In genomic region chr17:43345515-43345914, GRCh38 we compare ENCODE assay signal across 5 cellular contexts. TPM values are rescaled to one million over a fixed set of nuclear protein-coding genes. Genes with fewer than 3 reads are reported as not detected.
DNase-seq lines count a peak whose midpoint lies in the region; ATAC-seq, FAIRE-seq and TF ChIP-seq lines count a peak whose summit lies in the region.
"Not testable (repeated sequence)": the region's sequence is repeated elsewhere in the genome, so short reads cannot be mapped to it uniquely, and the experiment has no call there.

No MANE protein-coding gene starts in this region.

- H4K91ac ChIP-seq in H1 (replicated peaks; ENCODE audit: insufficient read length, low read length): not testable (repeated sequence)

- H3K4ac ChIP-seq in H1 (replicated peaks; ENCODE audit: insufficient read length, low read depth, low read length): not testable (repeated sequence)

- not testable (repeated sequence) for H2BK12ac ChIP-seq in H1 (ENCODE audit: low read depth, low read length)

- not testable (repeated sequence) for H3K23me2 ChIP-seq in H1 (ENCODE audit: low read depth, low read length)

- H3K36me3 ChIP-seq in H1 (ENCODE audit: control insufficient read depth in 2 of 4, insufficient read depth in 4 of 4, low read length in 3 of 4); HepG2 (replicated peaks in 1 of 2; ENCODE audit: control insufficient read depth in 1 of 2, insufficient read depth in 2 of 2, low read length in 2 of 2); small intestine (ENCODE audit: control insufficient read depth in 2 of 2, insufficient read depth in 2 of 2, low read length in 2 of 2): not testable (repeated sequence)

- not testable (repeated sequence) for H3K4me3 ChIP-seq in A549; H1 (ENCODE audit: extremely low read depth in 1 of 4, insufficient read depth in 2 of 4, low read depth in 3 of 4, low read length in 4 of 4); HepG2 (replicated peaks in 1 of 3; ENCODE audit: insufficient read depth in 1 of 3, low read depth in 2 of 3, low read length in 3 of 3); small intestine (ENCODE audit: low read depth in 1 of 2, low read length in 2 of 2)

- FAIRE-seq in A549 (lab: Jason Lieb, UNC) (peak; percentile 46), HepG2 (lab: Jason Lieb, UNC) (peak; percentile 59), small intestine (lab: Jason Lieb, UNC) (peak; percentile 5)
- FAIRE-seq in H1 (lab: Jason Lieb, UNC): not testable (repeated sequence)

- not testable (repeated sequence) for H3K9ac ChIP-seq in H1 (replicated peaks in 1 of 4; ENCODE audit: extremely low read depth in 1 of 4, low read depth in 3 of 4, low read length in 3 of 4); HepG2 (ENCODE audit: insufficient read depth, low read depth, low read length)

- TF ChIP-seq POLR2A in A549 (IDR thresholded peaks at IDR 0.05; ENCODE audit: low read length); H1 (IDR thresholded peaks at IDR 0.05; ENCODE audit: control extremely low read depth in 1 of 2, low read depth in 2 of 2, low read length in 2 of 2); HepG2 (IDR thresholded peaks at IDR 0.05; ENCODE audit: insufficient read depth in 1 of 2, low read depth in 2 of 2, low read length in 2 of 2): not testable (repeated sequence)

- H3K4me2 ChIP-seq in A549; H1 (ENCODE audit: insufficient read depth in 1 of 2, low read depth in 2 of 2, low read length in 2 of 2); HepG2 (ENCODE audit: low read depth, low read length): not testable (repeated sequence)

- 95% methylated on average over 3 of the region's 3 CpGs for WGBS in A549 (ENCODE audit: missing lambda C conversion rate)
- WGBS in H1 (ENCODE audit: extremely low coverage in 1 of 2, insufficient coverage in 1 of 2, insufficient read length in 1 of 2, insufficient replicate concordance in 2 of 2, low coverage in 1 of 2, low lambda C conversion rate in 2 of 2, missing lambda C conversion rate in 1 of 2), 2 experiments: 94% methylated on average over 3 of the region's 3 CpGs; no CpG with 5 or more reads in 1 of the 2 experiments
- WGBS in HepG2 (ENCODE audit: low lambda C conversion rate): 73% methylated on average over 3 of the region's 3 CpGs
- WGBS in small intestine, 3 donors: 69 to 76% (median 75%) methylated on average over 3 of the region's 3 CpGs

- BruUV-seq in HepG2 (replicated peaks; lab: Mats Ljungman, UMichigan): not testable (repeated sequence)

- H3K79me2 ChIP-seq in H1 (ENCODE audit: control insufficient read depth in 1 of 2, insufficient read depth in 2 of 2, low read length in 2 of 2): not testable (repeated sequence)
- peaks cover 12% of the 10 kb centered on the region for H3K79me2 ChIP-seq in HepG2 (ENCODE audit: insufficient read depth, low read length)

- not testable (repeated sequence) for H3K27ac ChIP-seq in A549; H1 (ENCODE audit: low read depth, low read length); HepG2 (ENCODE audit: extremely low read length, insufficient read depth, low read length); small intestine (ENCODE audit: low read depth in 1 of 2, low read length in 1 of 2)

- not testable (repeated sequence) for H4K20me1 ChIP-seq in H1 (replicated peaks in 1 of 2; ENCODE audit: control insufficient read depth in 1 of 2, insufficient read depth in 2 of 2, low read length in 2 of 2); HepG2 (ENCODE audit: insufficient read depth, low read length)

- in situ Hi-C loops in HepG2 (cut with HindIII; ENCODE audit: extremely low pct_ligation_motif_present, low pct_unique_long_range_greater_than_20kb): not testable (repeated sequence)

- not testable (repeated sequence) for TF ChIP-seq CTCF in A549 (IDR thresholded peaks at IDR 0.05); H1 (IDR thresholded peaks at IDR 0.05; ENCODE audit: control extremely low read depth in 1 of 3, insufficient read depth in 1 of 3, low read depth in 1 of 3, low read length in 3 of 3); HepG2 (CRISPR knock-in tag; IDR thresholded peaks at IDR 0.05)

- H3K14ac ChIP-seq in H1 (ENCODE audit: insufficient read length): not testable (repeated sequence)

- not testable (repeated sequence) for H4K5ac ChIP-seq in H1 (ENCODE audit: insufficient read length, low read depth, low read length)

- not testable (repeated sequence) for H3K18ac ChIP-seq in H1 (ENCODE audit: extremely low read depth, low read length)

- H3K9me3 ChIP-seq in A549 (peaks cover 42% of the 10 kb centered on the region), H1 (ENCODE audit: insufficient read depth in 2 of 2, low read depth in 1 of 2, low read length in 1 of 2) (peaks cover 22 to 27% of the 10 kb centered on the region in 2 experiments), HepG2 (ENCODE audit: low read length) (peaks cover 34% of the 10 kb centered on the region)
- not testable (repeated sequence) for H3K9me3 ChIP-seq in small intestine (ENCODE audit: control insufficient read depth, low read depth)

- intact Hi-C loops in HepG2 (cut with micrococcal nuclease; ENCODE audit: unreplicated experiment): not testable (repeated sequence)

- POLR2A ChIA-PET in A549 (lab: Yijun Ruan, JAX); HepG2 (lab: Yijun Ruan, JAX): not testable (repeated sequence)
- POLR2A ChIA-PET in H1 (lab: Charles Lee; ENCODE audit: partially characterized antibody): interaction anchor here (1.4 to 5.5 kb wide), 2 partner anchors 12 to 15 kb away, joined by 3 to 41 read pairs; no protein-coding TSS in a partner anchor

- not testable (repeated sequence) for H4K8ac ChIP-seq in H1 (ENCODE audit: extremely low read depth, insufficient read depth, low read length)

- not testable (repeated sequence) for H3K23ac ChIP-seq in H1 (ENCODE audit: insufficient read length)

- H3K4me1 ChIP-seq in A549 (peaks cover 10% of the 10 kb centered on the region), H1 (replicated peaks in 1 of 4; ENCODE audit: control insufficient read depth in 3 of 4, insufficient read depth in 4 of 4, low read length in 3 of 4) (peaks cover 3 to 18% (median 6%) of the 10 kb centered on the region in 4 experiments; a peak in 5 of 7 replicates)
- H3K4me1 ChIP-seq in HepG2 (ENCODE audit: insufficient read depth, low read length); small intestine (ENCODE audit: control insufficient read depth in 2 of 2, insufficient read depth in 1 of 2, low read depth in 1 of 2, low read length in 1 of 2): not testable (repeated sequence)

- H3K56ac ChIP-seq in H1 (replicated peaks; ENCODE audit: insufficient read length, low read depth, low read length): not testable (repeated sequence)

- not testable (repeated sequence) for H2BK120ac ChIP-seq in H1 (replicated peaks; ENCODE audit: low read depth, low read length)

- not testable (repeated sequence) for TF ChIP-seq RAD21 in A549 (conservative IDR thresholded peaks at IDR 0.05 in 1 of 2, IDR thresholded peaks at IDR 0.05 in 1 of 2); H1 (IDR thresholded peaks at IDR 0.05 in 1 of 2, conservative IDR thresholded peaks at IDR 0.05 in 1 of 2; ENCODE audit: low read depth in 2 of 2, low read length in 2 of 2); HepG2 (CRISPR knock-in tag; IDR thresholded peaks at IDR 0.05)

- not testable (repeated sequence) for H3K79me1 ChIP-seq in H1 (ENCODE audit: low read depth, low read length)

- CTCF ChIA-PET in A549 (lab: Yijun Ruan, JAX): interaction anchor here (1.5 to 13.8 kb wide), 3 partner anchors 9 to 11 kb away, joined by 3 to 178 read pairs (median 7); no protein-coding TSS in a partner anchor
- CTCF ChIA-PET in H1 (lab: Charles Lee; ENCODE audit: partially characterized antibody); HepG2 (lab: Yijun Ruan, JAX; ENCODE audit: low intra/inter-chr PET ratio, low total read pairs): not testable (repeated sequence)

- H2BK20ac ChIP-seq in H1 (ENCODE audit: low read length): not testable (repeated sequence)

- 0 out of 2 replicates have a peak overlapping the region, but pooled peaks have one; percentile 65 for H2AK5ac ChIP-seq in H1 (ENCODE audit: low read depth, low read length)

- not testable (repeated sequence) for ATAC-seq in A549, HepG2

- not testable (repeated sequence) for DNase-seq in A549 (ENCODE audit: low read depth in 1 of 2, low spot score in 1 of 2); H1 (ENCODE audit: low read depth in 1 of 2, low spot score in 2 of 2); HepG2 (ENCODE audit: low spot score); small intestine
- DNase-seq in amniotic epithelial cell (ENCODE audit: low read depth): peak; percentile 79

- H2BK5ac ChIP-seq in H1 (ENCODE audit: low read depth, low read length): not testable (repeated sequence)

- not testable (repeated sequence) for H2BK15ac ChIP-seq in H1 (ENCODE audit: low read length)

- not testable (repeated sequence) for TF ChIP-seq EP300 in A549 (IDR thresholded peaks at IDR 0.05); H1 (IDR thresholded peaks at IDR 0.05; ENCODE audit: borderline replicate concordance in 1 of 2, low read depth in 2 of 2, low read length in 2 of 2); HepG2 (IDR thresholded peaks at IDR 0.05; ENCODE audit: low read depth in 2 of 2, low read length in 2 of 2); HepG2 (CRISPR knock-in tag; IDR thresholded peaks at IDR 0.05; ENCODE audit: borderline replicate concordance)

- H3K27me3 ChIP-seq in H1 (replicated peaks in 1 of 4; ENCODE audit: control insufficient read depth in 3 of 4, extremely low read depth in 1 of 4, insufficient read depth in 3 of 4, low read length in 3 of 4); HepG2 (ENCODE audit: control insufficient read depth in 1 of 2, insufficient read depth in 2 of 2, low read length in 2 of 2); small intestine (ENCODE audit: control insufficient read depth in 2 of 2, insufficient read depth in 2 of 2, low read length in 2 of 2): not testable (repeated sequence)

- not testable (repeated sequence) for H2AFZ ChIP-seq in H1 (ENCODE audit: low read length); HepG2 (ENCODE audit: low read length)

RNA-seq across cellular contexts. Expression of gene ARL4D, which starts 53.3 kb away (rescaled TPM):
- polyA plus RNA-seq in A549 (2011; rRNA removed) (21.0 and 21.1 TPM in 2 replicates), A549 (2017; fragmentation: RNase III; extraction: RNeasy Plus Mini Kit Qiagen cat#74134 plus additional on column Dnase treatment) (9.9 to 11.9 TPM (median 11.7 TPM) in 3 replicates), H1 (2011; rRNA removed) (9.2 and 16.2 TPM in 2 replicates), HepG2 (2011; rRNA removed) (25.9 and 40.6 TPM in 2 replicates), small intestine (10 to 100 TPM in 1 of 3 donors, 1 to 10 TPM in 1, under 1 TPM in 1; 0.45 to 10.1 (median 2.4) TPM)
- polyA plus RNA-seq in A549 (2012; cell fraction: cytosol; rRNA removed): 27.5 and 29.3 TPM in 2 replicates
- 21.1 and 26.6 TPM in 2 replicates for polyA plus RNA-seq in A549 (2012; cell fraction: nucleus; rRNA removed)
- 18.6 and 19.9 TPM in 2 replicates for polyA minus RNA-seq in A549 (2011; rRNA and poly(A)+ RNA removed)
- total RNA-seq in H1 (2021; fragmentation: NEBNext Ultra II Directional; extraction: Animal tissue kit (Norgen Biotek cat#: 25700)): 8.4 TPM in 2 replicates
- 13.0 TPM for polyA plus RNA-seq in H1 (2011; cell fraction: cytosol; rRNA removed)
- polyA plus RNA-seq in H1 (2011; cell fraction: nucleus; rRNA removed): 10.2 TPM
- polyA plus RNA-seq in H1 (2012, experiment 1 of 2): 7.8 to 9.1 TPM (median 8.5 TPM) in 4 replicates
- polyA plus RNA-seq in H1 (2012, experiment 2 of 2): 8.1 TPM
- 4.9 TPM for polyA plus RNA-seq in H1 (2013, experiment 1 of 2)
- polyA plus RNA-seq in H1 (2013, experiment 2 of 2): 5.6 TPM
- polyA minus RNA-seq in H1 (2011; rRNA and poly(A)+ RNA removed): 6.4 and 7.0 TPM in 2 replicates
- polyA minus RNA-seq in H1 (2011; cell fraction: cytosol; rRNA and poly(A)+ RNA removed): 5.1 TPM
- 9.5 TPM for polyA minus RNA-seq in H1 (2011; cell fraction: nucleus; rRNA and poly(A)+ RNA removed)
- total RNA-seq in HepG2 (2016; rRNA removed; fragmentation: Illumina TruSeq; extraction: Trizol): 9.0 and 9.5 TPM in 2 replicates
- total RNA-seq in HepG2 (2016; cell fraction: cytosol; rRNA removed; fragmentation: Illumina TruSeq; extraction: Trizol; ENCODE audit: low read depth): 4.8 and 5.0 TPM in 2 replicates
- 8.2 and 10.0 TPM in 2 replicates for total RNA-seq in HepG2 (2016; cell fraction: insoluble cytoplasmic fraction; rRNA removed; fragmentation: Illumina TruSeq; extraction: Trizol)
- 6.9 and 7.7 TPM in 2 replicates for total RNA-seq in HepG2 (2016; cell fraction: membrane; rRNA removed; fragmentation: Illumina TruSeq; extraction: Trizol)
- 5.3 and 7.3 TPM in 2 replicates for total RNA-seq in HepG2 (2016; cell fraction: nucleus; rRNA removed; fragmentation: Illumina TruSeq; extraction: Trizol)
- polyA plus RNA-seq in HepG2 (2011; cell fraction: cytosol; rRNA removed): 42.8 and 43.2 TPM in 2 replicates
- 20.5 and 34.1 TPM in 2 replicates for polyA plus RNA-seq in HepG2 (2011; cell fraction: nucleus; rRNA removed)
- 31.5 and 47.6 TPM in 2 replicates for polyA plus RNA-seq in HepG2 (2012)
- polyA plus RNA-seq in HepG2 (2016; cell fraction: cytosol; fragmentation: Illumina TruSeq; extraction: Trizol; ENCODE audit: low read depth): 2.0 and 2.2 TPM in 2 replicates
- 11.6 and 13.8 TPM in 2 replicates for polyA plus RNA-seq in HepG2 (2016; cell fraction: insoluble cytoplasmic fraction; fragmentation: Illumina TruSeq; extraction: Trizol; ENCODE audit: low read depth)
- polyA plus RNA-seq in HepG2 (2016; cell fraction: membrane; fragmentation: Illumina TruSeq; extraction: Trizol; ENCODE audit: low read depth): 3.2 TPM in 2 replicates
- 12.2 and 15.4 TPM in 2 replicates for polyA plus RNA-seq in HepG2 (2016; cell fraction: nucleus; fragmentation: Illumina TruSeq; extraction: Trizol; ENCODE audit: insufficient read depth, low read depth)
- 18.8 and 37.1 TPM in 2 replicates for polyA minus RNA-seq in HepG2 (2011; rRNA and poly(A)+ RNA removed; ENCODE audit: low replicate concordance)
- 15.0 and 19.8 TPM in 2 replicates for polyA minus RNA-seq in HepG2 (2011; cell fraction: cytosol; rRNA and poly(A)+ RNA removed)
- 8.9 and 13.3 TPM in 2 replicates for polyA minus RNA-seq in HepG2 (2011; cell fraction: nucleus; rRNA and poly(A)+ RNA removed)
